In genomic region chr20:1465470-1466210, GRCh38 we compare ENCODE assay signal across 8 cellular contexts. TPM values are rescaled to one million over a fixed set of nuclear protein-coding genes. Genes with fewer than 3 reads are reported as not detected.
DNase-seq lines count a peak whose midpoint lies in the region; ATAC-seq and TF ChIP-seq lines count a peak whose summit lies in the region.

No MANE protein-coding gene starts in this region.

- peak overlapping the region; percentile 87 to 99 for H3K4me3 ChIP-seq in body of pancreas
- H3K4me3 ChIP-seq in mesenchymal stem cell (ENCODE audit: insufficient read depth in 1 of 2, low read depth in 1 of 2, low read length in 2 of 2): peak overlapping the region; percentile 92 to 99
- H3K4me3 ChIP-seq in urinary bladder (ENCODE audit: low read depth, low read length): peak overlapping the region; percentile 92

- H2BK5ac ChIP-seq in mesenchymal stem cell (ENCODE audit: low read depth, low read length, poor library complexity, severe bottlenecking): no peak overlapping the region

- TF ChIP-seq POLR2A in body of pancreas (IDR thresholded peaks at IDR 0.05): no peak

- no peak for TF ChIP-seq CTCF in body of pancreas (IDR thresholded peaks at IDR 0.05)

- no peak for DNase-seq in activated naive CD4-positive, alpha-beta T cell treated with Interleukin-2 at 50 U/mL for 16 hours
- no peak for DNase-seq in body of pancreas
- DNase-seq in mesenchymal stem cell: no peak
- DNase-seq in activated CD4-positive, alpha-beta T cell treated with anti-CD3 and anti-CD28 coated beads for 4 hours: no peak
- no peak for DNase-seq in effector CD8-positive, alpha-beta T cell (lab: John Stamatoyannopoulos, UW)

- no peaks in the 10 kb centered on the region for H3K27me3 Mint-ChIP-seq in activated naive CD4-positive, alpha-beta T cell treated with anti-CD3 and anti-CD28 coated beads, Interleukin-2, amount 50 U/mL, for 24 hours

- H3K4me1 Mint-ChIP-seq in activated naive CD4-positive, alpha-beta T cell treated with anti-CD3 and anti-CD28 coated beads, Interleukin-2, amount 50 U/mL, for 24 hours: peaks cover 64% of the 10 kb centered on the region

- H3K27me3 ChIP-seq in body of pancreas: no peaks in the 10 kb centered on the region
- H3K27me3 ChIP-seq in mesenchymal stem cell (ENCODE audit: control insufficient read depth in 1 of 2, insufficient read depth in 1 of 2, low read length in 2 of 2): no peaks in the 10 kb centered on the region

- H2BK15ac ChIP-seq in mesenchymal stem cell (ENCODE audit: low read depth, poor library complexity, severe bottlenecking): no peak overlapping the region

- ATAC-seq in body of pancreas (no peak), GM18907 (IDR thresholded peaks at IDR 0.05; ENCODE audit: unreplicated experiment) (no peak)

- no peak overlapping the region for H2BK120ac ChIP-seq in mesenchymal stem cell (ENCODE audit: low read depth, low read length)

- no peak overlapping the region for H4K8ac ChIP-seq in mesenchymal stem cell (ENCODE audit: low read length)

- 20 to 25% methylated on average over 11 to 12 of the region's 12 CpGs for WGBS in body of pancreas, 2 donors
- WGBS in mesenchymal stem cell: 45% methylated on average over 12 of the region's 12 CpGs
- 40% methylated on average over 12 of the region's 12 CpGs for WGBS in urinary bladder

- peaks cover 18% of the 10 kb centered on the region for H3K79me1 ChIP-seq in mesenchymal stem cell (replicated peaks; ENCODE audit: low read length, poor library complexity, severe bottlenecking)

- H2BK12ac ChIP-seq in mesenchymal stem cell (ENCODE audit: low read length in 2 of 2): no peak overlapping the region

- H3K4ac ChIP-seq in mesenchymal stem cell (ENCODE audit: low read depth in 1 of 2, low read length in 2 of 2): no peak overlapping the region

- H3K36me3 Mint-ChIP-seq in activated naive CD4-positive, alpha-beta T cell treated with anti-CD3 and anti-CD28 coated beads, Interleukin-2, amount 50 U/mL, for 24 hours: peaks cover 3% of the 10 kb centered on the region

- intact Hi-C loops in body of pancreas (cut with DNase I): loop anchor here (10.0 kb wide), 2 partner anchors 71 to 351 kb away; partner anchors contain the start of genes FKBP1A and PSMF1

- peak overlapping the region; percentile 94 for H3K9ac ChIP-seq in mesenchymal stem cell (ENCODE audit: low read length)

- no peak overlapping the region for H3K14ac ChIP-seq in mesenchymal stem cell (ENCODE audit: low read length in 2 of 2)

- peak overlapping the region; percentile 78 for H3K4me2 ChIP-seq in mesenchymal stem cell (ENCODE audit: low read length, poor library complexity, severe bottlenecking)

- peak overlapping the region; percentile 56 to 95 (median 88) for H3K27ac ChIP-seq in body of pancreas
- peak overlapping the region; percentile 11 for H3K27ac ChIP-seq in mesenchymal stem cell (ENCODE audit: low read length, poor library complexity, severe bottlenecking)
- H3K27ac ChIP-seq in urinary bladder (ENCODE audit: low read depth): no peak overlapping the region

- H3K18ac ChIP-seq in mesenchymal stem cell (ENCODE audit: low read depth in 1 of 2, low read length in 2 of 2): no peak overlapping the region

- H3K9me3 ChIP-seq in body of pancreas (no peaks in the 10 kb centered on the region), mesenchymal stem cell (ENCODE audit: control insufficient read depth, low read length) (no peaks in the 10 kb centered on the region)

- no peak overlapping the region for H2AK5ac ChIP-seq in mesenchymal stem cell (ENCODE audit: low read length, severe bottlenecking)

- peak overlapping the region; percentile 91 for H3K4me3 Mint-ChIP-seq in activated naive CD4-positive, alpha-beta T cell treated with anti-CD3 and anti-CD28 coated beads, Interleukin-2, amount 50 U/mL, for 24 hours

- H3K4me1 ChIP-seq in body of pancreas (peaks cover 59% of the 10 kb centered on the region), mesenchymal stem cell (ENCODE audit: control insufficient read depth, insufficient read depth, low read depth, low read length) (peaks cover 22% of the 10 kb centered on the region), urinary bladder (ENCODE audit: insufficient read depth) (no peaks in the 10 kb centered on the region)

- H4K91ac ChIP-seq in mesenchymal stem cell (ENCODE audit: low read length): no peak overlapping the region

- peak overlapping the region; percentile 89 for H3K27ac Mint-ChIP-seq in activated naive CD4-positive, alpha-beta T cell treated with anti-CD3 and anti-CD28 coated beads, Interleukin-2, amount 50 U/mL, for 24 hours

- H3K9me3 Mint-ChIP-seq in activated naive CD4-positive, alpha-beta T cell treated with anti-CD3 and anti-CD28 coated beads, Interleukin-2, amount 50 U/mL, for 24 hours: no peaks in the 10 kb centered on the region

- H3K36me3 ChIP-seq in body of pancreas (replicated peaks in 1 of 2; ENCODE audit: insufficient read depth in 1 of 2, low read depth in 2 of 2) (peaks cover 0 to 2% of the 10 kb centered on the region in 2 donors), mesenchymal stem cell (ENCODE audit: control insufficient read depth in 1 of 2, insufficient read depth in 2 of 2, low read depth in 1 of 2, low read length in 2 of 2) (peaks cover 12 to 45% of the 10 kb centered on the region in 2 experiments), urinary bladder (ENCODE audit: insufficient read depth) (no peaks in the 10 kb centered on the region)

- no peak overlapping the region for H3K23ac ChIP-seq in mesenchymal stem cell (ENCODE audit: low read length in 2 of 2)

- H2AFZ ChIP-seq in mesenchymal stem cell (ENCODE audit: low read depth, low read length): peak overlapping the region; percentile 87

RNA-seq across cellular contexts. Expression of gene NSFL1C, which starts 1.0 kb away (rescaled TPM):
- total RNA-seq in body of pancreas: 10 to 100 TPM; 23.1 to 33.7 TPM
- polyA plus RNA-seq in mesenchymal stem cell (2013, experiment 1 of 2): 50.4 TPM
- polyA plus RNA-seq in mesenchymal stem cell (2013, experiment 2 of 2): 52.6 TPM
- total RNA-seq in urinary bladder: 23.6 TPM
- 57.3 TPM for polyA plus RNA-seq in urinary bladder

RNA-seq across cellular contexts. Expression of gene SIRPB2, which starts 25.6 kb away (rescaled TPM):
- 1 to 10 TPM in 1 of 2 donors, under 1 TPM in 1; 0.33 to 2.3 TPM for total RNA-seq in body of pancreas
- polyA plus RNA-seq in mesenchymal stem cell (2013, experiment 1 of 2): not detected
- polyA plus RNA-seq in mesenchymal stem cell (2013, experiment 2 of 2): not detected
- 1.2 TPM for total RNA-seq in urinary bladder
- polyA plus RNA-seq in urinary bladder: 3.3 TPM
